ENCODE assay signal across 8 cellular contexts in genomic region chr15:56006371-56006770, GRCh38. TPM values are rescaled to one million over a fixed set of nuclear protein-coding genes. Genes with fewer than 3 reads are reported as not detected.
DNase-seq lines count a peak whose midpoint lies in the region; ATAC-seq and TF ChIP-seq lines count a peak whose summit lies in the region.
"Not testable (repeated sequence)": the region's sequence is repeated elsewhere in the genome, so short reads cannot be mapped to it uniquely, and the experiment has no call there.

No MANE protein-coding gene starts in this region.

- not testable (repeated sequence) for H3K36me3 Mint-ChIP-seq in activated naive CD8-positive, alpha-beta T cell

- peaks cover 18% of the 10 kb centered on the region for H3K27me3 ChIP-seq in iPS-20b (ENCODE audit: insufficient read depth, low read length)
- not testable (repeated sequence) for H3K27me3 ChIP-seq in tibial artery

- not testable (repeated sequence) for H3K36me3 ChIP-seq in HEK293 (ENCODE audit: control insufficient read depth in 2 of 2, insufficient read depth in 1 of 2, low read length in 2 of 2); iPS-20b (ENCODE audit: insufficient read depth, low read depth, low read length); tibial artery

- not testable (repeated sequence) for H3K9me3 Mint-ChIP-seq in activated naive CD8-positive, alpha-beta T cell (ENCODE audit: low read depth)

- not testable (repeated sequence) for H3K9me3 ChIP-seq in HEK293 (ENCODE audit: control insufficient read depth, insufficient read depth, low read depth, low read length); iPS-20b (ENCODE audit: insufficient read depth, low read depth, low read length); tibial artery

- CTCF ChIA-PET in HEK293 (lab: Yijun Ruan, JAX) = not testable (repeated sequence)

- H3K9ac ChIP-seq in iPS-20b (ENCODE audit: low read depth, low read length) = not testable (repeated sequence)

- H3K4me1 Mint-ChIP-seq in activated naive CD8-positive, alpha-beta T cell (ENCODE audit: low read depth) = peaks cover 10% of the 10 kb centered on the region

- DNase-seq in AG10803 (ENCODE audit: low read depth) = peak; percentile 53
- DNase-seq in dedifferentiated amniotic fluid mesenchymal stem cell (ENCODE audit: extremely low spot score) = peak; percentile 20
- DNase-seq in fibroblast of peridontal ligament (ENCODE audit: extremely low read depth) = peak; percentile 55
- not testable (repeated sequence) for DNase-seq in omental fat pad (ENCODE audit: low spot score); tibial artery

- H3K27me3 Mint-ChIP-seq in activated naive CD8-positive, alpha-beta T cell = peaks cover 10% of the 10 kb centered on the region

- POLR2A ChIA-PET in HEK293 (lab: Yijun Ruan, JAX) = interaction anchor here (1.3 kb wide), 1 partner anchor 14 kb away, joined by 3 read pairs; no protein-coding TSS in a partner anchor

- not testable (repeated sequence) for H3K27ac ChIP-seq in HEK293 (ENCODE audit: extremely low read depth, low read depth, low read length); iPS-20b (ENCODE audit: low read length)
- peak overlapping the region; percentile 38 to 50 for H3K27ac ChIP-seq in tibial artery

- H3K27ac Mint-ChIP-seq in activated naive CD8-positive, alpha-beta T cell = not testable (repeated sequence)

- not testable (repeated sequence) for TF ChIP-seq CTCF in AG10803 (conservative IDR thresholded peaks at IDR 0.05; ENCODE audit: low read length); HEK293 (tag by site-specific recombination; IDR thresholded peaks at IDR 0.05); omental fat pad (IDR thresholded peaks at IDR 0.05); tibial artery (IDR thresholded peaks at IDR 0.05)

- intact Hi-C loops in tibial artery (cut with DNase I; ENCODE audit: low total_unique reads) = not testable (repeated sequence)

- H3K4me3 Mint-ChIP-seq in activated naive CD8-positive, alpha-beta T cell = peak overlapping the region; percentile 17

- H3K4me3 ChIP-seq in AG10803 (ENCODE audit: low read length) (peak overlapping the region; percentile 49), iPS-20b (ENCODE audit: low read length) (0 out of 2 replicates have a peak overlapping the region, but pooled peaks have one; percentile 59), tibial artery (peak overlapping the region; percentile 39 to 43)
- not testable (repeated sequence) for H3K4me3 ChIP-seq in HEK293 (ENCODE audit: low read depth, low read length)

- not testable (repeated sequence) for H3K4me1 ChIP-seq in HEK293 (ENCODE audit: control insufficient read depth, insufficient read depth, low read length); iPS-20b (ENCODE audit: insufficient read depth, low read length); tibial artery

- ATAC-seq in omental fat pad (ENCODE audit: low FRiP score) = peak; percentile 71

TF ChIP-seq in HEK293, 187 proteins besides CTCF, POLR2A, EP300 and RAD21:
- TF ChIP-seq ZNF2 (tag by site-specific recombination; IDR thresholded peaks at IDR 0.05) = peak; percentile 36; the same call in 1 of the 2 replicates

RNA-seq across cellular contexts. Expression of gene NEDD4, which starts 13.0 kb away (rescaled TPM):
- 10 to 100 TPM in 3 of 4 donors, 1 to 10 TPM in 1; 9.5 to 40.5 (median 15.6) TPM for total RNA-seq in omental fat pad
